Comparison of ENCODE assay signal across 21 cellular contexts in the genomic region with DNA sequence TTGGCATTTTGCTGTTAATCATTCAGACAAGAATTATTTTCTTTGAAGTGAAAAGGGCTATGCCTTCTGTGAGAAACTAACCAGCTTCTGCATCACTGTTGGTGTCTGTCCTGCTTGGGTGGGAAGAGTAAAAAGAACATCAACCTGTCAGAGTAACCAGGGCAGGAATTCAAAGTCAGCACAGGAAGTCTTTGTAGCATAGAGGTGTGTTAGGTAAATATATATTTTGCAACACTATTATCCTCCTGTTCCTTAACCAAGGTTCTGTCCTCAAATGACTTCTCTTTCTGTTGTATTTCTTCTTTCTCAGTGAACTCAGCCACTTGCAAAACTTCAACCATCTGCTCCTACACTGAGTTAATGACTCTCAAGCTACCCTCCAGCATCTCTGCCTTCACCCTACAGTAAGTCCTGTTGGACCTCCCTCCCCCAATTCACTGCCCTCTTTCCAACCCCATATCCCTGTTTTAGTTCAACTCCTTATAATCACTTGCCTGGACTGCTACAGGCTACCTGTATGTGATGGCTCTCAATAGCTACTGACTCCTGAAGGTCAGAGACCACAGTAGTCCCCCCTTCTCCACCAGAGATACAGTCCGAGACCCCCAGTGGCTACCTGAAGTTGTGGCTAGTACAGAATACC. TPM values are rescaled to one million over a fixed set of nuclear protein-coding genes. Genes with fewer than 3 reads are reported as not detected.
"Had no signal": no experiment of that assay in that cellular context is flagged by ENCODE, and none has a peak within 500 bp of the region (broad histone marks: within the 10 kb centered on the region; RNA-seq: fewer than 3 reads in every experiment).

No MANE protein-coding gene starts in this region.

- H3K9me3 Mint-ChIP-seq: activated CD4-positive, alpha-beta T cell treated with anti-CD3 and anti-CD28 coated beads, Interleukin-2, amount 10 ng/mL, durations not matched to agents 7 days and 5 days; activated T-cell treated with anti-CD3 and anti-CD28 coated beads, Interleukin-2, amount 50 U/mL, for 72 hours; brain; naive thymus-derived CD4-positive, alpha-beta T cell; stimulated activated naive B cell treated with anti-CD40 and anti-IgM and Interleukin-4, amounts not matched to agents 10 μg/mL and 1 μg/mL and 100 μg/mL, for 72 hours had no signal

- H3K4me1 ChIP-seq: gastrocnemius medialis, heart right ventricle, uterus had no signal

- DNase-seq: activated CD4-positive, alpha-beta T cell treated with anti-CD3 and anti-CD28 coated beads, Interleukin-2, amount 10 ng/mL, durations not matched to agents 7 days and 5 days; activated CD8-positive, alpha-beta memory T cell treated with anti-CD3 and anti-CD28 coated beads, Interleukin-2, amount 50 U/mL, for 48 hours; activated gamma-delta T cell treated with Interleukin-2 at 50 U/mL for 16 hours; activated T-cell treated with anti-CD3 and anti-CD28 coated beads, Interleukin-2, amount 50 U/mL, for 72 hours; amygdala; cortex of kidney; effector CD4-positive, alpha-beta T cell; gastrocnemius medialis; heart right ventricle; left cardiac atrium; naive thymus-derived CD4-positive, alpha-beta T cell; posterior cingulate gyrus; stimulated activated CD4-positive, alpha-beta T cell treated with anti-CD3 and anti-CD28 coated beads, Interleukin-15, amount 100 ng/mL, for 24 hours; stimulated activated CD4-positive, alpha-beta T cell treated with anti-CD3 and anti-CD28 coated beads, Interleukin-4, amount 100 ng/mL, for 1 hour; stimulated activated naive B cell treated with anti-CD40 and anti-IgM and Interleukin-4, amounts not matched to agents 10 μg/mL and 1 μg/mL and 100 μg/mL, for 72 hours; uterus had no signal

- H3K27me3 ChIP-seq: gastrocnemius medialis, heart right ventricle, thyroid gland, uterus had no signal

- H3K27me3 Mint-ChIP-seq: brain had no signal

- H3K9me3 ChIP-seq: gastrocnemius medialis, heart right ventricle, thyroid gland, uterus had no signal

- H3K27ac Mint-ChIP-seq: activated CD4-positive, alpha-beta T cell treated with anti-CD3 and anti-CD28 coated beads, Interleukin-2, amount 10 ng/mL, durations not matched to agents 7 days and 5 days; activated naive CD8-positive, alpha-beta T cell; activated T-cell treated with anti-CD3 and anti-CD28 coated beads, Interleukin-2, amount 50 U/mL, for 72 hours; naive thymus-derived CD4-positive, alpha-beta T cell; stimulated activated naive B cell treated with anti-CD40 and anti-IgM and Interleukin-4, amounts not matched to agents 10 μg/mL and 1 μg/mL and 100 μg/mL, for 72 hours had no signal

- H3K4me1 Mint-ChIP-seq: activated CD4-positive, alpha-beta T cell treated with anti-CD3 and anti-CD28 coated beads, Interleukin-2, amount 10 ng/mL, durations not matched to agents 7 days and 5 days; naive thymus-derived CD4-positive, alpha-beta T cell; stimulated activated naive B cell treated with anti-CD40 and anti-IgM and Interleukin-4, amounts not matched to agents 10 μg/mL and 1 μg/mL and 100 μg/mL, for 72 hours had no signal

- H3K27ac ChIP-seq: gastrocnemius medialis, heart right ventricle, skin epidermis, thyroid gland, uterus had no signal

- H3K4me3 ChIP-seq: gastrocnemius medialis, heart right ventricle, skin epidermis, thyroid gland, uterus had no signal

- H3K36me3 Mint-ChIP-seq: activated naive CD8-positive, alpha-beta T cell; naive thymus-derived CD4-positive, alpha-beta T cell; stimulated activated naive B cell treated with anti-CD40 and anti-IgM and Interleukin-4, amounts not matched to agents 10 μg/mL and 1 μg/mL and 100 μg/mL, for 72 hours had no signal

- H3K4me3 Mint-ChIP-seq: activated CD4-positive, alpha-beta T cell treated with anti-CD3 and anti-CD28 coated beads, Interleukin-2, amount 10 ng/mL, durations not matched to agents 7 days and 5 days; activated naive CD8-positive, alpha-beta T cell; activated T-cell treated with anti-CD3 and anti-CD28 coated beads, Interleukin-2, amount 50 U/mL, for 72 hours; brain; naive thymus-derived CD4-positive, alpha-beta T cell; stimulated activated naive B cell treated with anti-CD40 and anti-IgM and Interleukin-4, amounts not matched to agents 10 μg/mL and 1 μg/mL and 100 μg/mL, for 72 hours had no signal

- H3K36me3 ChIP-seq: uterus had no signal

RNA-seq across cellular contexts. Expression of a gene that starts 49.9 kb away (rescaled TPM):
- total RNA-seq: activated CD4-positive, alpha-beta T cell treated with anti-CD3 and anti-CD28 coated beads, Interleukin-2, amount 10 ng/mL, durations not matched to agents 7 days and 5 days; activated T-cell treated with anti-CD3 and anti-CD28 coated beads, Interleukin-2, amount 50 U/mL, for 72 hours; mononuclear cell; naive thymus-derived CD4-positive, alpha-beta T cell had no signal
